ENCODE assay signal across 8 cellular contexts in the genomic region with DNA sequence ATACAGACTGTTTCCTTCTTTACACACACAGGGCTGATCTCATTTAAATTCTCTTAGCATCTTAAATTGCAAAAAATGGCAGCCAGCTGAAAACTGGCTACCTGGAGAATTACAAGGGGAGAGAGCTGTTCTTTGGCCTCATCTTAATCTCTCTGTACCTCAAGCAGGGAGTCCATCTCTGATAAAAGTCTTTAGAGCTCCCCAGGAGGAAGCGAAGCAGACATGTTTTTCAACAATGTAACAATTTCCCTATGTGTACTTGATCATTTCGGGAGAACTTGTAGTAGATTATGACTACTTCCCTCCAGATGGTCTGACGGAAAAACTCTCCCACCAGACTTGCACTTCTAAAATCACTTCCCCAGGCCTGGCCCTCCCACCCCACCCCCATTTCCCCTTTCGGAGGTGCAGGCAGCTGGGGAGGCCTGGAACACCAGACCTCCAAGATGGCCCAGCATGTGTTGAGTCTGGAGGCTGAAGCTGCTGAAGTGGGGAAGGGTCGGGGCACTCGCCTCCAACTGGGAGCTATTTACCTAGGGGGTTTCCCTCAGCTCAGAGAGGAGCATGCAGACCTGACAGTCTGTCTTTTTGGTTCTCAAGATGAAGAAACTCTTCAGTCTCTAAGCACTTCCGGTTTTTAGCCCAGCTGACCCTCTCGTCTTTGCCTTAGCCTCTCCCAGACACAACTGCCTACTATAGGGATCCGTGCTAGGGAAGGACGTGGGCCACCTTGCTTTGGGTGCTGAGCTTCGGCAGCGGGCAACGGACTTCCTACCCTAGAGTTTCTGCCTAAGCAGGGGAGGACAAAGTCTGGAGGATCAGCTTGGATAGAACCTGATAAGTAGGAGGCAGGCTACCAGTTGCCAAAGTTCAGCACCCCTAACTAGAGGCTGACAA.
DNase-seq lines count a peak whose midpoint lies in the region; ATAC-seq, FAIRE-seq and TF ChIP-seq lines count a peak whose summit lies in the region.

No MANE protein-coding gene starts in this region.

- H3K9me3 ChIP-seq in A549 (no peaks in the 10 kb centered on the region), HUES6 (ENCODE audit: control insufficient read depth, insufficient read depth, low read depth, low read length) (no peaks in the 10 kb centered on the region), muscle layer of colon (ENCODE audit: low read length) (no peaks in the 10 kb centered on the region)

- CTCF ChIA-PET in A549 (lab: Yijun Ruan, JAX): interaction anchor here (0.5 to 1.4 kb wide), 6 partner anchors 9 to 1024 kb away, joined by 3 to 4 read pairs (median 3); no protein-coding TSS in a partner anchor

- H3K27me3 Mint-ChIP-seq in activated naive CD8-positive, alpha-beta T cell: no peaks in the 10 kb centered on the region

- H3K4me1 ChIP-seq in A549: peaks cover 48% of the 10 kb centered on the region
- H3K4me1 ChIP-seq in HUES6 (ENCODE audit: control insufficient read depth, insufficient read depth, low read length): peaks cover 57% of the 10 kb centered on the region
- peaks cover 65% of the 10 kb centered on the region for H3K4me1 ChIP-seq in muscle layer of colon (ENCODE audit: insufficient read depth, low read length)

- no peak for FAIRE-seq in A549 (lab: Jason Lieb, UNC)

- WGBS in A549 (ENCODE audit: missing lambda C conversion rate): 93% methylated on average over 10 of the region's 13 CpGs

- POLR2A ChIA-PET in A549 (lab: Yijun Ruan, JAX): no interaction called here

- H3K4me3 Mint-ChIP-seq in activated naive CD8-positive, alpha-beta T cell: peak overlapping the region; percentile 89

- no peak for TF ChIP-seq POLR2A in A549 (IDR thresholded peaks at IDR 0.05; ENCODE audit: low read length)

- H3K4me2 ChIP-seq in A549: no peak overlapping the region; the same call in 2 of the 3 replicates

- H3K27ac ChIP-seq in A549 (peak overlapping the region; percentile 89 to 98; a peak in 4 of 6 replicates), HUES6 (ENCODE audit: low read depth, low read length) (peak overlapping the region; percentile 92; the same call in 1 of the 2 replicates), muscle layer of colon (ENCODE audit: low read depth, low read length) (peak overlapping the region; percentile 92)

- H3K36me3 ChIP-seq in HUES6 (ENCODE audit: control insufficient read depth, insufficient read depth, low read length) (no peaks in the 10 kb centered on the region), muscle layer of colon (ENCODE audit: insufficient read depth, low read length) (no peaks in the 10 kb centered on the region)

- TF ChIP-seq RAD21 in A549 (conservative IDR thresholded peaks at IDR 0.05 in 1 of 2, IDR thresholded peaks at IDR 0.05 in 1 of 2): no peak

- no peak for TF ChIP-seq CTCF in A549 (IDR thresholded peaks at IDR 0.05)

- H3K27me3 ChIP-seq in HUES6 (ENCODE audit: control insufficient read depth, insufficient read depth, low read length): no peaks in the 10 kb centered on the region
- H3K27me3 ChIP-seq in muscle layer of colon (ENCODE audit: control insufficient read depth in 1 of 2, insufficient read depth in 2 of 2, low read length in 2 of 2): no peaks in the 10 kb centered on the region

- peaks cover 54% of the 10 kb centered on the region for H3K4me1 Mint-ChIP-seq in activated naive CD8-positive, alpha-beta T cell (ENCODE audit: low read depth)

- H3K36me3 Mint-ChIP-seq in activated naive CD8-positive, alpha-beta T cell: no peaks in the 10 kb centered on the region

- H3K27ac Mint-ChIP-seq in activated naive CD8-positive, alpha-beta T cell: peak overlapping the region; percentile 98

- H3K9me3 Mint-ChIP-seq in activated naive CD8-positive, alpha-beta T cell (ENCODE audit: low read depth): no peaks in the 10 kb centered on the region

- no peak for TF ChIP-seq EP300 in A549 (IDR thresholded peaks at IDR 0.05)

- no peak for DNase-seq in A549 (ENCODE audit: low read depth in 1 of 2, low spot score in 1 of 2)

- H3K4me3 ChIP-seq in A549 (no peak overlapping the region), HUES6 (ENCODE audit: low read depth, low read length) (peak overlapping the region; percentile 57; the same call in 1 of the 2 replicates), muscle layer of colon (ENCODE audit: low read depth in 1 of 2, low read length in 2 of 2) (peak overlapping the region in 1 of 2 donors; percentile 59)

- H3K9ac ChIP-seq in HUES6 (ENCODE audit: low read length) (peak overlapping the region; percentile 34), muscle layer of colon (ENCODE audit: low read length) (peak overlapping the region; percentile 50)

- ATAC-seq in A549: no peak
- ATAC-seq in GM21825 (IDR thresholded peaks at IDR 0.05; ENCODE audit: unreplicated experiment): no peak
- no peak for ATAC-seq in GM18502 (IDR thresholded peaks at IDR 0.05; ENCODE audit: poor library complexity, unreplicated experiment)
- no peak for ATAC-seq in HG02763 (IDR thresholded peaks at IDR 0.05; ENCODE audit: unreplicated experiment)
- ATAC-seq in GM21619 (IDR thresholded peaks at IDR 0.05; ENCODE audit: unreplicated experiment): no peak

TF ChIP-seq in A549, 52 proteins besides CTCF, POLR2A, EP300 and RAD21:
- TF ChIP-seq, protein P1, sequence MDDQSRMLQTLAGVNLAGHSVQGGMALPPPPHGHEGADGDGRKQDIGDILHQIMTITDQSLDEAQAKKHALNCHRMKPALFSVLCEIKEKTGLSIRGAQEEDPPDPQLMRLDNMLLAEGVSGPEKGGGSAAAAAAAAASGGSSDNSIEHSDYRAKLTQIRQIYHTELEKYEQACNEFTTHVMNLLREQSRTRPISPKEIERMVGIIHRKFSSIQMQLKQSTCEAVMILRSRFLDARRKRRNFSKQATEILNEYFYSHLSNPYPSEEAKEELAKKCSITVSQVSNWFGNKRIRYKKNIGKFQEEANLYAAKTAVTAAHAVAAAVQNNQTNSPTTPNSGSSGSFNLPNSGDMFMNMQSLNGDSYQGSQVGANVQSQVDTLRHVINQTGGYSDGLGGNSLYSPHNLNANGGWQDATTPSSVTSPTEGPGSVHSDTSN (IDR thresholded peaks at IDR 0.05): no peak
- TF ChIP-seq, protein P2, sequence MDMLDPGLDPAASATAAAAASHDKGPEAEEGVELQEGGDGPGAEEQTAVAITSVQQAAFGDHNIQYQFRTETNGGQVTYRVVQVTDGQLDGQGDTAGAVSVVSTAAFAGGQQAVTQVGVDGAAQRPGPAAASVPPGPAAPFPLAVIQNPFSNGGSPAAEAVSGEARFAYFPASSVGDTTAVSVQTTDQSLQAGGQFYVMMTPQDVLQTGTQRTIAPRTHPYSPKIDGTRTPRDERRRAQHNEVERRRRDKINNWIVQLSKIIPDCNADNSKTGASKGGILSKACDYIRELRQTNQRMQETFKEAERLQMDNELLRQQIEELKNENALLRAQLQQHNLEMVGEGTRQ (IDR thresholded peaks at IDR 0.05): no peak
- TF ChIP-seq CBX8 (IDR thresholded peaks at IDR 0.05): no peak
